Comparison of ENCODE assay signal across 27 cellular contexts in genomic region chr1:77336730-77337129, GRCh38.
"Had no signal": no experiment of that assay in that cellular context is flagged by ENCODE, and none has a peak within 500 bp of the region (broad histone marks: within the 10 kb centered on the region; RNA-seq: fewer than 3 reads in every experiment).

No MANE protein-coding gene starts in this region.

- ATAC-seq: activated naive CD4-positive, alpha-beta T cell treated with anti-CD3 and anti-CD28 coated beads, Interleukin-2, amount 50 U/mL, for 72 hours; activated T-cell treated with anti-CD3 and anti-CD28 coated beads, Interleukin-2, amount 50 U/mL, for 72 hours; T-cell had no signal

- H3K9me3 Mint-ChIP-seq: activated CD4-positive, alpha-beta memory T cell treated with anti-CD3 and anti-CD28 coated beads, Interleukin-2, amount 10 ng/mL, durations not matched to agents 7 days and 5 days; T-helper 1 cell treated with Interleukin-12 subunit alpha and Interleukin-12 subunit beta and Interleukin-4 antibody, amounts not matched to agents 30 μg/mL and 1 μg/mL, for 36 hours; T-helper 2 cell treated with Interferon-gamma antibody and Interleukin-4, amounts not matched to agents 5 μg/mL and 100 μg/mL, for 36 hours had no signal

- H3K27ac Mint-ChIP-seq: activated CD4-positive, alpha-beta memory T cell treated with anti-CD3 and anti-CD28 coated beads, Interleukin-2, amount 10 ng/mL, durations not matched to agents 7 days and 5 days; activated CD4-positive, alpha-beta T cell treated with anti-CD3 and anti-CD28 coated beads, Interleukin-2, amount 10 ng/mL, durations not matched to agents 7 days and 5 days; activated naive CD4-positive, alpha-beta T cell treated with anti-CD3 and anti-CD28 coated beads, Interleukin-2, amount 10 ng/mL, durations not matched to agents 7 days and 5 days; activated naive CD4-positive, alpha-beta T cell treated with anti-CD3 and anti-CD28 coated beads, Interleukin-2, amount 50 U/mL, for 72 hours; activated naive CD8-positive, alpha-beta T cell treated with anti-CD3 and anti-CD28 coated beads, Interleukin-2, amount 10 ng/mL, durations not matched to agents 7 days and 5 days; activated T-cell treated with anti-CD3 and anti-CD28 coated beads, Interleukin-2, amount 50 U/mL, for 24 hours; brain; T-cell; T-helper 1 cell treated with Interleukin-12 subunit alpha and Interleukin-12 subunit beta and Interleukin-4 antibody, amounts not matched to agents 30 μg/mL and 1 μg/mL, for 36 hours; T-helper 2 cell treated with Interferon-gamma antibody and Interleukin-4, amounts not matched to agents 5 μg/mL and 100 μg/mL, for 36 hours had no signal

- H3K36me3 Mint-ChIP-seq: activated naive CD4-positive, alpha-beta T cell treated with anti-CD3 and anti-CD28 coated beads, Interleukin-2, amount 10 ng/mL, durations not matched to agents 7 days and 5 days; brain had no signal

- H3K4me1 Mint-ChIP-seq: activated CD4-positive, alpha-beta memory T cell treated with anti-CD3 and anti-CD28 coated beads, Interleukin-2, amount 10 ng/mL, durations not matched to agents 7 days and 5 days; activated CD4-positive, alpha-beta T cell treated with anti-CD3 and anti-CD28 coated beads, Interleukin-2, amount 10 ng/mL, durations not matched to agents 7 days and 5 days; activated naive CD4-positive, alpha-beta T cell treated with anti-CD3 and anti-CD28 coated beads, Interleukin-2, amount 10 ng/mL, durations not matched to agents 7 days and 5 days had no signal

- DNase-seq: activated CD4-positive, alpha-beta memory T cell treated with anti-CD3 and anti-CD28 coated beads, Interleukin-2, amount 10 ng/mL, durations not matched to agents 7 days and 5 days; activated CD4-positive, alpha-beta T cell treated with anti-CD3 and anti-CD28 coated beads for 4 hours; activated CD4-positive, alpha-beta T cell treated with anti-CD3 and anti-CD28 coated beads, Interleukin-2, amount 10 ng/mL, durations not matched to agents 7 days and 5 days; activated CD4-positive, alpha-beta T cell treated with anti-CD3 and anti-CD28 coated beads, Interleukin-2, amount 50 U/mL, for 4 hours; activated CD4-positive, CD25-positive, alpha-beta regulatory T cell; activated CD4-positive, CD25-positive, alpha-beta regulatory T cell treated with anti-CD3 and anti-CD28 coated beads, Interleukin-2, amount 50 U/mL, for 72 hours; activated CD8-positive, alpha-beta memory T cell treated with anti-CD3 and anti-CD28 coated beads, Interleukin-2, amount 50 U/mL, for 48 hours; activated gamma-delta T cell; activated naive CD4-positive, alpha-beta T cell; activated naive CD4-positive, alpha-beta T cell treated with anti-CD3 and anti-CD28 coated beads, Interleukin-2, amount 10 ng/mL, durations not matched to agents 7 days and 5 days; activated naive CD8-positive, alpha-beta T cell treated with anti-CD3 and anti-CD28 coated beads, Interleukin-2, amount 10 ng/mL, durations not matched to agents 7 days and 5 days; activated T-cell treated with anti-CD3 and anti-CD28 coated beads for 4 hours; activated T-cell treated with anti-CD3 and anti-CD28 coated beads, Interleukin-2, amount 50 U/mL, for 24 hours; activated T-cell treated with anti-CD3 and anti-CD28 coated beads, Interleukin-2, amount 50 U/mL, for 72 hours; central memory CD4-positive, alpha-beta T cell; cerebellar nuclear complex; colonic mucosa; effector CD8-positive, alpha-beta T cell; esophagus squamous epithelium; foreskin melanocyte; head of caudate nucleus; T-cell; T1000 had no signal

- H3K4me3 Mint-ChIP-seq: activated CD4-positive, alpha-beta memory T cell treated with anti-CD3 and anti-CD28 coated beads, Interleukin-2, amount 10 ng/mL, durations not matched to agents 7 days and 5 days; activated CD4-positive, alpha-beta T cell treated with anti-CD3 and anti-CD28 coated beads, Interleukin-2, amount 10 ng/mL, durations not matched to agents 7 days and 5 days; activated naive CD4-positive, alpha-beta T cell treated with anti-CD3 and anti-CD28 coated beads, Interleukin-2, amount 10 ng/mL, durations not matched to agents 7 days and 5 days; activated naive CD8-positive, alpha-beta T cell treated with anti-CD3 and anti-CD28 coated beads, Interleukin-2, amount 10 ng/mL, durations not matched to agents 7 days and 5 days; activated T-cell treated with anti-CD3 and anti-CD28 coated beads, Interleukin-2, amount 50 U/mL, for 24 hours; activated T-cell treated with anti-CD3 and anti-CD28 coated beads, Interleukin-2, amount 50 U/mL, for 72 hours; brain; T-cell; T-helper 1 cell treated with Interleukin-12 subunit alpha and Interleukin-12 subunit beta and Interleukin-4 antibody, amounts not matched to agents 30 μg/mL and 1 μg/mL, for 36 hours; T-helper 2 cell treated with Interferon-gamma antibody and Interleukin-4, amounts not matched to agents 5 μg/mL and 100 μg/mL, for 36 hours had no signal

- H3K27me3 Mint-ChIP-seq: activated CD4-positive, alpha-beta memory T cell treated with anti-CD3 and anti-CD28 coated beads, Interleukin-2, amount 10 ng/mL, durations not matched to agents 7 days and 5 days; activated CD4-positive, alpha-beta T cell treated with anti-CD3 and anti-CD28 coated beads, Interleukin-2, amount 10 ng/mL, durations not matched to agents 7 days and 5 days; activated naive CD4-positive, alpha-beta T cell treated with anti-CD3 and anti-CD28 coated beads, Interleukin-2, amount 10 ng/mL, durations not matched to agents 7 days and 5 days; activated naive CD8-positive, alpha-beta T cell treated with anti-CD3 and anti-CD28 coated beads, Interleukin-2, amount 10 ng/mL, durations not matched to agents 7 days and 5 days; activated T-cell treated with anti-CD3 and anti-CD28 coated beads, Interleukin-2, amount 50 U/mL, for 24 hours; T-cell had no signal
